1 cellular context compared by ENCODE assay signal in genomic region chr7:151076863-151077704, GRCh38.
TF ChIP-seq lines count a peak whose summit lies in the region.

No MANE protein-coding gene starts in this region.

TF ChIP-seq in WTC11, 78 proteins besides CTCF, POLR2A, EP300 and RAD21:
- TF ChIP-seq ZNF263 (CRISPR knock-in tag; IDR thresholded peaks at IDR 0.05; ENCODE audit: low read depth) = no peak
- TF ChIP-seq PRDM15 (CRISPR knock-in tag; IDR thresholded peaks at IDR 0.05) = no peak
- 0 out of 2 replicates have a peak, but pooled peaks have one; percentile 12 for TF ChIP-seq NFE2L1 (CRISPR knock-in tag; IDR thresholded peaks at IDR 0.05)
- TF ChIP-seq GRHL2 (CRISPR knock-in tag; IDR thresholded peaks at IDR 0.05; ENCODE audit: insufficient replicate concordance, severe bottlenecking) = no peak
- TF ChIP-seq ZNF512 (CRISPR knock-in tag; IDR thresholded peaks at IDR 0.05; ENCODE audit: borderline replicate concordance) = no peak
- TF ChIP-seq TEAD1 (CRISPR knock-in tag; IDR thresholded peaks at IDR 0.05) = peak; percentile 65; the same call in 1 of the 2 replicates
- peak; percentile 66 for TF ChIP-seq SP1 (CRISPR knock-in tag; conservative IDR thresholded peaks at IDR 0.05)
- peak; percentile 36; the same call in 1 of the 2 replicates for TF ChIP-seq ZNF671 (CRISPR knock-in tag; IDR thresholded peaks at IDR 0.05)
- TF ChIP-seq IRF1 (CRISPR knock-in tag; IDR thresholded peaks at IDR 0.05) = 0 out of 2 replicates have a peak, but pooled peaks have one; percentile 40
- TF ChIP-seq HMGXB4 (CRISPR knock-in tag; IDR thresholded peaks at IDR 0.05) = 0 out of 2 replicates have a peak, but pooled peaks have one; percentile 51
- 0 out of 2 replicates have a peak, but pooled peaks have one; percentile 17 for TF ChIP-seq FOXK1 (CRISPR knock-in tag; IDR thresholded peaks at IDR 0.05)
